ENCODE assay signal across 19 cellular contexts in the genomic region with DNA sequence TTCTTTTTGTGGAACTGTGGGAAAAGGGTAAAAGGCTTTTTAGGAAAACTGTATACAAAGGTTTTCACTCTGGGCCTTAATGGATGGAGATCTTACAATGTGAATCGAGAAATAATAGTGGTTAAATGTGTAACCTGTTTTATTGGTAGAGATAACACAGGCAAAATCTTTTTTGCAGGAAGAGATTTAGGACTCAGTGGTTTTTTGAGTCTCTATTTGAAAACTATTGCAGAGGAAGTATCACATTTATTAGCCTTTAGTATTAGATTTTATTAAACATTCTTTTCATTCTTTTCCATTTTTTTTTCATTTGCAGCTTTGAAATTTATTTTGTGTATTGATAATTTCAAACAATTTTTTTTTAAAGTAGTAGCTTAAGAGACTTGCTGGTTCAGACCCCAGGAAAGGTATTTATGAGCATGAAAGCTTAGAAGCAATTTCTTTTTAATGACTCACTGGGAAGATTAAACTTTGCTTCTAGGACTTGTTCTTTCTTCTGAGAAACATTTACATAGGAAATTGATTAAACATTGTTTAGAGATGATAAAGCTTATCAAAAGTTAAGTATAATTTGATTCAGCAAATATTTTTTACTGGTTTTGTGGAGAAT. TPM values are rescaled to one million over a fixed set of nuclear protein-coding genes. Genes with fewer than 3 reads are reported as not detected.
DNase-seq lines count a peak whose midpoint lies in the region; TF ChIP-seq lines count a peak whose summit lies in the region.
"Had no signal": no experiment of that assay in that cellular context is flagged by ENCODE, and none has a peak within 500 bp of the region (broad histone marks: within the 10 kb centered on the region; RNA-seq: fewer than 3 reads in every experiment).

No MANE protein-coding gene starts in this region.

- H3K27me3 ChIP-seq in breast epithelium (no peaks in the 10 kb centered on the region), right atrium auricular region (no peaks in the 10 kb centered on the region)
- H3K27me3 ChIP-seq: BE2C had no signal

- H3K9me3 Mint-ChIP-seq in MCF 10A (ENCODE audit: unreplicated experiment) = no peaks in the 10 kb centered on the region
- no peaks in the 10 kb centered on the region for H3K9me3 Mint-ChIP-seq in mesothelial cell of epicardium
- no peaks in the 10 kb centered on the region for H3K9me3 Mint-ChIP-seq in activated T-cell treated with anti-CD3 and anti-CD28 coated beads, Interleukin-2, amount 50 U/mL, for 24 hours
- H3K9me3 Mint-ChIP-seq: activated T-helper 1 cell treated with anti-CD3 and anti-CD28 coated beads, Interleukin-12 subunit alpha, Interleukin-12 subunit beta, Interleukin-2, Interleukin-4 antibody, amounts not matched to agents 30 ng/mL and 10 ng/mL and 1 ng/mL, durations not matched to agents 14 hours and 24 hours and 36 hours; natural killer cell; T-cell had no signal

- BruUV-seq in MCF 10A (replicated peaks; lab: Mats Ljungman, UMichigan) = no TSS peak

- H3K36me3 Mint-ChIP-seq in MCF 10A (ENCODE audit: insufficient read depth, unreplicated experiment) (peaks cover 100% of the 10 kb centered on the region), mesothelial cell of epicardium (peaks cover 12% of the 10 kb centered on the region)
- no peaks in the 10 kb centered on the region for H3K36me3 Mint-ChIP-seq in activated T-cell treated with anti-CD3 and anti-CD28 coated beads, Interleukin-2, amount 50 U/mL, for 24 hours (ENCODE audit: low read depth)
- H3K36me3 Mint-ChIP-seq: natural killer cell, T-cell had no signal

- no peak for TF ChIP-seq POLR2A in breast epithelium (IDR thresholded peaks at IDR 0.05)

- intact Hi-C loops in MCF 10A (cut with micrococcal nuclease) = no loop called here
- intact Hi-C loops in breast epithelium (cut with DNase I; ENCODE audit: low total_unique reads) = no loop called here

- H3K36me3 ChIP-seq in breast epithelium (no peaks in the 10 kb centered on the region), right atrium auricular region (no peaks in the 10 kb centered on the region)
- H3K36me3 ChIP-seq: BE2C had no signal

- CTCF ChIA-PET in MCF 10A (lab: Yijun Ruan, JAX) = interaction anchor here (0.7 kb wide), 1 partner anchor 488 kb away, joined by 3 read pairs; no protein-coding TSS in a partner anchor

- in situ Hi-C loops in ACHN (cut with HindIII; ENCODE audit: low pct_ligation_motif_present, low pct_unique_long_range_greater_than_20kb, low sequenced_read_pairs) = no loop called here

- peak overlapping the region in 1 of 2 donors; percentile 38 for H3K27ac ChIP-seq in breast epithelium
- H3K27ac ChIP-seq in right atrium auricular region = no peak overlapping the region
- H3K27ac ChIP-seq: 22Rv1 had no signal

- H3K4me3 Mint-ChIP-seq in MCF 10A (ENCODE audit: unreplicated experiment) (no peak overlapping the region), mesothelial cell of epicardium (no peak overlapping the region)
- no peak overlapping the region for H3K4me3 Mint-ChIP-seq in activated T-cell treated with anti-CD3 and anti-CD28 coated beads, Interleukin-2, amount 50 U/mL, for 24 hours
- H3K4me3 Mint-ChIP-seq: activated naive CD8-positive, alpha-beta T cell; activated T-helper 1 cell treated with anti-CD3 and anti-CD28 coated beads, Interleukin-12 subunit alpha, Interleukin-12 subunit beta, Interleukin-2, Interleukin-4 antibody, amounts not matched to agents 30 ng/mL and 10 ng/mL and 1 ng/mL, durations not matched to agents 14 hours and 24 hours and 36 hours; natural killer cell; T-cell had no signal

- no peak overlapping the region for H3K4me3 ChIP-seq in breast epithelium
- H3K4me3 ChIP-seq in choroid plexus epithelial cell (ENCODE audit: low read depth, low read length) = no peak overlapping the region
- H3K4me3 ChIP-seq in right atrium auricular region = no peak overlapping the region

- H3K27me3 Mint-ChIP-seq in MCF 10A (ENCODE audit: insufficient read depth, unreplicated experiment) (no peaks in the 10 kb centered on the region), mesothelial cell of epicardium (ENCODE audit: low read depth) (no peaks in the 10 kb centered on the region)
- H3K27me3 Mint-ChIP-seq in activated T-cell treated with anti-CD3 and anti-CD28 coated beads, Interleukin-2, amount 50 U/mL, for 24 hours = no peaks in the 10 kb centered on the region
- H3K27me3 Mint-ChIP-seq: activated naive CD8-positive, alpha-beta T cell; T-cell had no signal

- H3K4me1 ChIP-seq in breast epithelium (no peaks in the 10 kb centered on the region), right atrium auricular region (no peaks in the 10 kb centered on the region)
- H3K4me1 ChIP-seq: BE2C had no signal

- peaks cover 43% of the 10 kb centered on the region for H3K4me1 Mint-ChIP-seq in MCF 10A (ENCODE audit: insufficient read depth, unreplicated experiment)
- H3K4me1 Mint-ChIP-seq in mesothelial cell of epicardium = peaks cover 76% of the 10 kb centered on the region
- peaks cover 4% of the 10 kb centered on the region for H3K4me1 Mint-ChIP-seq in activated T-cell treated with anti-CD3 and anti-CD28 coated beads, Interleukin-2, amount 50 U/mL, for 24 hours (ENCODE audit: low read depth)
- H3K4me1 Mint-ChIP-seq: natural killer cell had no signal

- no peak for DNase-seq in MCF 10A (ENCODE audit: unreplicated experiment)
- no peak for DNase-seq in breast epithelium (ENCODE audit: low spot score in 2 of 2)
- peak; percentile 49 for DNase-seq in choroid plexus epithelial cell (ENCODE audit: low read depth)
- DNase-seq in mesothelial cell of epicardium (ENCODE audit: low spot score in 2 of 2, unreplicated experiment in 2 of 2) = no peak
- DNase-seq in activated T-cell treated with anti-CD3 and anti-CD28 coated beads, Interleukin-2, amount 50 U/mL, for 24 hours = no peak
- DNase-seq in stimulated activated CD4-positive, alpha-beta T cell treated with anti-CD3 and anti-CD28 coated beads, Interleukin-4, amount 100 ng/mL, for 1 hour = no peak
- DNase-seq in right atrium auricular region (ENCODE audit: low spot score) = no peak
- DNase-seq in ACHN = no peak
- DNase-seq: activated CD4-positive, alpha-beta T cell treated with anti-CD3 and anti-CD28 coated beads for 4 hours; BE2C; natural killer cell; NCI-H1436 treated with DMSO at 0.1 percent for 48 hours; NCI-H524 treated with DMSO at 0.1 percent for 48 hours; posterior cingulate gyrus; stimulated activated naive CD8-positive, alpha-beta T cell treated with anti-CD3 and anti-CD28 coated beads, Interleukin-15, Interleukin-2, amounts not matched to agents 100 U/mL and 50 U/mL, for 24 hours; T-cell had no signal

- no peak for TF ChIP-seq CTCF in MCF 10A (IDR thresholded peaks at IDR 0.05; ENCODE audit: unreplicated experiment)
- TF ChIP-seq CTCF in breast epithelium (IDR thresholded peaks at IDR 0.05) = no peak
- TF ChIP-seq CTCF in choroid plexus epithelial cell (conservative IDR thresholded peaks at IDR 0.05; ENCODE audit: low read depth, low read length) = no peak
- no peak for TF ChIP-seq CTCF in mesothelial cell of epicardium (IDR thresholded peaks at IDR 0.05; ENCODE audit: unreplicated experiment)
- no peak for TF ChIP-seq CTCF in right atrium auricular region (IDR thresholded peaks at IDR 0.05)

- H3K9me3 ChIP-seq in breast epithelium (no peaks in the 10 kb centered on the region), right atrium auricular region (no peaks in the 10 kb centered on the region)
- H3K9me3 ChIP-seq: BE2C had no signal

- POLR2A ChIA-PET in MCF 10A (lab: Yijun Ruan, JAX) = interaction anchor here (0.6 to 1.4 kb wide), 7 partner anchors 9 to 340 kb away, joined by 3 to 16 read pairs (median 3); a partner anchor contains a TSS

- H3K27ac Mint-ChIP-seq in MCF 10A (ENCODE audit: low read depth, unreplicated experiment) = peak overlapping the region; percentile 64
- H3K27ac Mint-ChIP-seq in mesothelial cell of epicardium = peak overlapping the region; percentile 91
- H3K27ac Mint-ChIP-seq in activated T-cell treated with anti-CD3 and anti-CD28 coated beads, Interleukin-2, amount 50 U/mL, for 24 hours = no peak overlapping the region
- H3K27ac Mint-ChIP-seq: activated naive CD8-positive, alpha-beta T cell; activated T-helper 1 cell treated with anti-CD3 and anti-CD28 coated beads, Interleukin-12 subunit alpha, Interleukin-12 subunit beta, Interleukin-2, Interleukin-4 antibody, amounts not matched to agents 30 ng/mL and 10 ng/mL and 1 ng/mL, durations not matched to agents 14 hours and 24 hours and 36 hours; natural killer cell; T-cell had no signal

RNA-seq across cellular contexts. Expression of a gene that starts 10.5 kb away (rescaled TPM):
- total RNA-seq in MCF 10A (2022) (197 and 226 TPM in 2 replicates), breast epithelium (10 to 100 TPM in 2 of 3 donors, 1 to 10 TPM in 1; 2.2 to 30.7 (median 10.5) TPM), mesothelial cell of epicardium (62.4 to 70.3 TPM (median 65.9 TPM) in 3 replicates), right atrium auricular region (1 to 10 TPM; 1.7 to 2.8 TPM)
